24 cellular contexts compared by ENCODE assay signal in the genomic region with DNA sequence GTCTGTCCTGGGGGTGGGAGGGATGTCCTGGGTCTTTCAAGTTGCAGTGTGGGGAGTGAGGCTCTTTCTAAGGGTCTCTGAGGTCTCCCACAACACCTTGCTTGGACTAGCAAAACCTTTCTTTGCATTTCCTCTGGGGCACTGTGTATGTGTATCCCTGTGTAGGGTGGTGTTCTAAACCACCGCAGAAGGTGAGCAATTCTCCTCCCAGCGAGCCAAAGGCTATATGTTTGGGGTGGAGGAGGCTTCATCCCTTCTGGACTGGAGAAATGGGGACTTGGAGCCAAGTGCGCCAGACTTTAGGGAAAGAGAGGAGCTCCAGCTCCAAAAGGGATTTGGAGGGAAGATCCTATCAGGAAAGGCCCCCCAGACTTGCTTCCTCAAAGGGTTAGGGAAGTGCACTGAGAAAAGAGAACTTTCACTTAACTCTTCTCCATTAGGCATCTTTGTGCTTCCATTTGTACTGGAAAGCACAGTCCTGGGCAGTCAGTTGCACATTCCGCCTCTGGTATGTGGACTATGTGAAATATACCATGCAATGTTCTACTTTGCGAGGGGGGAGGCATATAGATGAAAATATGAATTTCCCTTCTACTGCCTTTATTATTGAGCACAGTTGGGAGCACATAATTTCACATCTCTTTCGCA. TPM values are rescaled to one million over a fixed set of nuclear protein-coding genes. Genes with fewer than 3 reads are reported as not detected.
A peak's percentile ranks its signal among the peaks of the same experiment; 100 is the strongest.
DNase-seq lines count a peak whose midpoint lies in the region; ATAC-seq and TF ChIP-seq lines count a peak whose summit lies in the region.
"Had no signal": no experiment of that assay in that cellular context is flagged by ENCODE, and none has a peak within 500 bp of the region (broad histone marks: within the 10 kb centered on the region; RNA-seq: fewer than 3 reads in every experiment).

No MANE protein-coding gene starts in this region.

- no peaks in the 10 kb centered on the region for H3K9me3 Mint-ChIP-seq in CD8-positive, alpha-beta T cell
- H3K9me3 Mint-ChIP-seq in IgD-negative memory B cell (peaks cover 0 to 2% (median 0%) of the 10 kb centered on the region in 3 donors), neural progenitor cell (peaks cover 8% of the 10 kb centered on the region)
- H3K9me3 Mint-ChIP-seq: dendritic cell treated with granulocyte-macrophage colony-stimulating factor and Interleukin-4, amounts not matched to agents 40 ng/mL and 50 ng/mL, for 4 days had no signal

- H3K4me3 ChIP-seq in CD8-positive, alpha-beta T cell (ENCODE audit: low read depth, low read length): no peak overlapping the region
- H3K4me3 ChIP-seq in neural progenitor cell: no peak overlapping the region
- H3K4me3 ChIP-seq: body of pancreas, GM23248 had no signal

- H3K4me2 ChIP-seq in neural progenitor cell: no peak overlapping the region

- intact Hi-C loops in CD8-positive, alpha-beta T cell (cut with DNase I, micrococcal nuclease): no loop called here

- H3K9ac ChIP-seq in neural progenitor cell: no peak overlapping the region
- H3K9ac ChIP-seq: GM23248 had no signal

- no peaks in the 10 kb centered on the region for H3K36me3 ChIP-seq in CD8-positive, alpha-beta T cell (ENCODE audit: insufficient read depth, low read length)
- H3K36me3 ChIP-seq in neural progenitor cell: no peaks in the 10 kb centered on the region

- peaks cover 2% of the 10 kb centered on the region for H3K36me3 Mint-ChIP-seq in CD8-positive, alpha-beta T cell
- H3K36me3 Mint-ChIP-seq in IgD-negative memory B cell (peaks cover 4% of the 10 kb centered on the region), neural progenitor cell (peaks cover 2% of the 10 kb centered on the region)

- no peaks in the 10 kb centered on the region for H3F3A ChIP-seq in neural progenitor cell (ENCODE audit: low read depth)

- H3K4me3 Mint-ChIP-seq in CD8-positive, alpha-beta T cell: peak overlapping the region; percentile 86
- peak overlapping the region in 3 of 4 donors; percentile 49 to 71 (median 56) for H3K4me3 Mint-ChIP-seq in IgD-negative memory B cell
- no peak overlapping the region for H3K4me3 Mint-ChIP-seq in neural progenitor cell
- H3K4me3 Mint-ChIP-seq: dendritic cell treated with granulocyte-macrophage colony-stimulating factor and Interleukin-4, amounts not matched to agents 40 ng/mL and 50 ng/mL, for 4 days had no signal

- H3K27me3 Mint-ChIP-seq in CD8-positive, alpha-beta T cell (ENCODE audit: low read depth): peaks cover 66% of the 10 kb centered on the region
- H3K27me3 Mint-ChIP-seq in IgD-negative memory B cell (peaks cover 58% of the 10 kb centered on the region), neural progenitor cell (ENCODE audit: insufficient read depth, low read depth) (peaks cover 84% of the 10 kb centered on the region)

- CTCF ChIA-PET in CD8-positive, alpha-beta T cell (lab: Charles Lee): interaction anchor here (1.2 kb wide), 1 partner anchor 9 kb away, joined by 3 read pairs; no protein-coding TSS in a partner anchor

- H2AFZ ChIP-seq in neural progenitor cell (replicated peaks): no peak overlapping the region
- H2AFZ ChIP-seq: GM23248 had no signal

- H3K79me2 ChIP-seq in neural progenitor cell (ENCODE audit: low read depth): no peaks in the 10 kb centered on the region

- TF ChIP-seq CTCF in CD8-positive, alpha-beta T cell (IDR thresholded peaks at IDR 0.05): no peak
- TF ChIP-seq CTCF in neural progenitor cell (IDR thresholded peaks at IDR 0.05): no peak

- peaks cover 81% of the 10 kb centered on the region for H4K20me1 ChIP-seq in neural progenitor cell (ENCODE audit: low read depth)

- no peak for DNase-seq in CD8-positive, alpha-beta T cell
- peak; percentile 4 for DNase-seq in hepatic stellate cell (ENCODE audit: low spot score)
- DNase-seq in neural progenitor cell (ENCODE audit: low spot score): peak; percentile 1
- DNase-seq in activated gamma-delta T cell treated with Interleukin-2 at 50 U/mL for 16 hours: no peak
- DNase-seq in cerebellar nuclear complex (lab: John Stamatoyannopoulos, UW): no peak
- DNase-seq: activated gamma-delta T cell; body of pancreas; DMS79; GM23248; NCI-H1436 treated with DMSO at 0.1 percent for 48 hours; NCI-H2227 treated with DMSO at 0.1 percent for 48 hours; NK-92 treated with Interleukin-12 subunit alpha and Interleukin-12 subunit beta, amount 100 ng/mL, for 24 hours; nucleus accumbens; stimulated activated CD4-positive, alpha-beta T cell treated with anti-CD3 and anti-CD28 coated beads, Interleukin-4, amount 100 ng/mL, for 1 hour; stimulated activated CD8-positive, alpha-beta memory T cell treated with anti-CD3 and anti-CD28 coated beads, Interleukin-4, amount 100 ng/mL, for 48 hours; testis had no signal

- H3K27me3 ChIP-seq in CD8-positive, alpha-beta T cell (ENCODE audit: insufficient read depth, low read length): peaks cover 43% of the 10 kb centered on the region
- peaks cover 100% of the 10 kb centered on the region for H3K27me3 ChIP-seq in neural progenitor cell
- H3K27me3 ChIP-seq: testis had no signal

- peaks cover 16% of the 10 kb centered on the region for H3K4me1 ChIP-seq in CD8-positive, alpha-beta T cell (ENCODE audit: insufficient read depth, low read length)
- H3K4me1 ChIP-seq in neural progenitor cell: no peaks in the 10 kb centered on the region

- H3K27ac Mint-ChIP-seq in CD8-positive, alpha-beta T cell: no peak overlapping the region
- H3K27ac Mint-ChIP-seq in IgD-negative memory B cell (peak overlapping the region in 1 of 3 donors; percentile 20), neural progenitor cell (no peak overlapping the region)
- H3K27ac Mint-ChIP-seq: dendritic cell treated with granulocyte-macrophage colony-stimulating factor and Interleukin-4, amounts not matched to agents 40 ng/mL and 50 ng/mL, for 4 days had no signal

- peaks cover 26% of the 10 kb centered on the region for H3K4me1 Mint-ChIP-seq in CD8-positive, alpha-beta T cell (ENCODE audit: low read depth)
- H3K4me1 Mint-ChIP-seq in IgD-negative memory B cell: peaks cover 5 to 15% (median 11%) of the 10 kb centered on the region in 3 donors
- no peaks in the 10 kb centered on the region for H3K4me1 Mint-ChIP-seq in neural progenitor cell

- H3K9me3 ChIP-seq in CD8-positive, alpha-beta T cell (ENCODE audit: low read length): no peaks in the 10 kb centered on the region
- H3K9me3 ChIP-seq in neural progenitor cell (ENCODE audit: low read depth): no peaks in the 10 kb centered on the region
- H3K9me3 ChIP-seq: body of pancreas, testis had no signal

- no peak for ATAC-seq in CD8-positive, alpha-beta T cell
- no peak for ATAC-seq in HG03378 (IDR thresholded peaks at IDR 0.05; ENCODE audit: unreplicated experiment)
- ATAC-seq in HG03442 (IDR thresholded peaks at IDR 0.05; ENCODE audit: unreplicated experiment): no peak
- ATAC-seq: body of pancreas had no signal

- no peak overlapping the region for H3K27ac ChIP-seq in CD8-positive, alpha-beta T cell (ENCODE audit: low read depth, low read length)
- H3K27ac ChIP-seq in neural progenitor cell: no peak overlapping the region
- H3K27ac ChIP-seq: body of pancreas, GM23248, testis had no signal

- POLR2A ChIA-PET in CD8-positive, alpha-beta T cell (lab: Charles Lee): no interaction called here

RNA-seq across cellular contexts. Expression of gene HOXB9, which starts 18.9 kb away (rescaled TPM):
- not detected for total RNA-seq in CD8-positive, alpha-beta T cell
- polyA plus RNA-seq in IgD-negative memory B cell: not detected
- not detected in 2 replicates for total RNA-seq in neural progenitor cell (ENCODE audit: low replicate concordance)
- total RNA-seq: body of pancreas, GM23248, lung microvascular endothelial cell had no signal
- polyA plus RNA-seq: BJ, GM23248 had no signal

RNA-seq across cellular contexts. Expression of gene HOXB8, which starts 29.9 kb away (rescaled TPM):
- total RNA-seq in CD8-positive, alpha-beta T cell: not detected
- not detected for polyA plus RNA-seq in IgD-negative memory B cell
- not detected in 2 replicates for total RNA-seq in neural progenitor cell (ENCODE audit: low replicate concordance)
- total RNA-seq: body of pancreas; GM23248; lung microvascular endothelial cell; T-helper 1 cell treated with Interleukin-12 subunit alpha and Interleukin-12 subunit beta and Interleukin-4 antibody, amounts not matched to agents 30 ng/mL and 1 ng/mL, for 36 hours had no signal
- polyA plus RNA-seq: BJ, esophagus, GM23248 had no signal

RNA-seq across cellular contexts. Expression of gene HOXB7, which starts 34.2 kb away (rescaled TPM):
- total RNA-seq in CD8-positive, alpha-beta T cell: under 1 TPM in 1 of 2 experiments, not detected in 1; 0.22 TPM
- not detected for polyA plus RNA-seq in IgD-negative memory B cell
- not detected in 2 replicates for total RNA-seq in neural progenitor cell (ENCODE audit: low replicate concordance)
- polyA plus RNA-seq: BJ had no signal

RNA-seq across cellular contexts. Expression of gene HOXB6, which starts 40.2 kb away (rescaled TPM):
- total RNA-seq in CD8-positive, alpha-beta T cell: under 1 TPM in 1 of 2 experiments, not detected in 1; 0.19 TPM
- polyA plus RNA-seq in IgD-negative memory B cell: not detected
- total RNA-seq in neural progenitor cell (ENCODE audit: low replicate concordance): not detected in 2 replicates
- polyA plus RNA-seq: BJ had no signal

RNA-seq across cellular contexts. Expression of gene HOXB5, which starts 51.5 kb away (rescaled TPM):
- not detected for total RNA-seq in CD8-positive, alpha-beta T cell
- not detected for polyA plus RNA-seq in IgD-negative memory B cell
- not detected in 2 replicates for total RNA-seq in neural progenitor cell (ENCODE audit: low replicate concordance)
- total RNA-seq: lung microvascular endothelial cell had no signal
- polyA plus RNA-seq: BJ had no signal

Comparison
In these comparisons a context has a peak if more than half of its experiments do, and no peak if none do; other contexts are left out.
1. DNase-seq: peak in hepatic stellate cell (single experiment) and neural progenitor cell (single experiment); none in CD8-positive, alpha-beta T cell (0 of 7), activated gamma-delta T cell treated with Interleukin-2 at 50 U/mL for 16 hours (single experiment) and cerebellar nuclear complex (0 of 2).